In the genomic region with DNA sequence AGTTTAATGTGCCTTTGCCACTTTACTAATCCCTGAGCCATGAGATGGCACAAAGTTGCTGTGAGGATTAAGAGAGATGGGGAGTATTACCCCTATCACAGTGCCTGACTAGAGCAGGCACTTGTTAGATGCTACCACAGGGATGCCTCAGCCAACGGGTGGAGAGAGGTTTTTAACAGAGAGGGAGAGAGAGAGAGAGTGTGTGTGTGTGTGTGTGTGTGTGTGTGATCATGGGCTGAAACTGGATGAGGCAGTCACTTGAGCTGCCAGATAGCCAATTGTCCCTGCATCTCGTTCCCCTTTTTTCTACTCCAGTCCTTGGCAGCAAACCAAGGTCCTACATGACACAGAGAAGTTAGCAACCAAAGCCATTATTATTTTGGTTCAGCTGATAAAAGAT, we compare ENCODE assay signal across 17 cellular contexts. TPM values are rescaled to one million over a fixed set of nuclear protein-coding genes. Genes with fewer than 3 reads are reported as not detected.
DNase-seq lines count a peak whose midpoint lies in the region; ATAC-seq and TF ChIP-seq lines count a peak whose summit lies in the region.
"Had no signal": no experiment of that assay in that cellular context is flagged by ENCODE, and none has a peak within 500 bp of the region (broad histone marks: within the 10 kb centered on the region; RNA-seq: fewer than 3 reads in every experiment).

No MANE protein-coding gene starts in this region.

- TF ChIP-seq CTCF in VCaP (conservative IDR thresholded peaks at IDR 0.05) (no peak), type B pancreatic cell (conservative IDR thresholded peaks at IDR 0.05) (no peak)

- H3K27ac Mint-ChIP-seq in immature natural killer cell = peak overlapping the region; percentile 81 to 99 (median 88)
- no peak overlapping the region for H3K27ac Mint-ChIP-seq in type B pancreatic cell
- H3K27ac Mint-ChIP-seq: H9 had no signal

- H3K36me3 Mint-ChIP-seq in immature natural killer cell = peaks cover 6 to 9% (median 8%) of the 10 kb centered on the region in 3 donors
- no peaks in the 10 kb centered on the region for H3K36me3 Mint-ChIP-seq in type B pancreatic cell

- DNase-seq in Right ventricle myocardium inferior (ENCODE audit: missing footprints) = no peak
- no peak for DNase-seq in cardiac septum (ENCODE audit: low spot score)
- peak in 1 of 3 donors; percentile 30 for DNase-seq in immature natural killer cell
- DNase-seq in type B pancreatic cell (ENCODE audit: extremely low spot score, unreplicated experiment) = no peak
- no peak for DNase-seq in H7
- no peak for DNase-seq in AG20443 (ENCODE audit: low spot score)
- DNase-seq: activated CD4-positive, alpha-beta T cell treated with anti-CD3 and anti-CD28 coated beads, Interleukin-2, amount 50 U/mL, for 4 hours; BE2C; H9; Karpas-422; NCI-H526 treated with DMSO at 0.1 percent for 48 hours; trophoblast cell had no signal

- ATAC-seq in Right ventricle myocardium inferior = peak; percentile 82
- no peak for ATAC-seq in GM19452 (IDR thresholded peaks at IDR 0.05; ENCODE audit: unreplicated experiment)

- no peaks in the 10 kb centered on the region for H3K36me3 ChIP-seq in H7 (replicated peaks; ENCODE audit: control insufficient read depth, insufficient read depth, low read length)
- H3K36me3 ChIP-seq: BE2C had no signal

- peaks cover 50% of the 10 kb centered on the region for H3K27me3 ChIP-seq in H7 (ENCODE audit: control insufficient read depth, insufficient read depth, low read length)

- peaks cover 35 to 53% (median 39%) of the 10 kb centered on the region in 3 donors for H3K27me3 Mint-ChIP-seq in immature natural killer cell (ENCODE audit: low read depth in 3 of 3)
- H3K27me3 Mint-ChIP-seq in type B pancreatic cell = peaks cover 77% of the 10 kb centered on the region

- peaks cover 46 to 61% of the 10 kb centered on the region in 2 donors for H3K4me1 Mint-ChIP-seq in immature natural killer cell
- peaks cover 9% of the 10 kb centered on the region for H3K4me1 Mint-ChIP-seq in type B pancreatic cell (ENCODE audit: unreplicated experiment)

- intact Hi-C loops in Right ventricle myocardium inferior (cut with DNase I) (no loop called here), cardiac septum (cut with DNase I) (no loop called here)

- H3K4me3 ChIP-seq in H7 (ENCODE audit: insufficient read depth, low read depth, low read length) = no peak overlapping the region
- H3K4me3 ChIP-seq: dorsolateral prefrontal cortex had no signal

- H3K4me3 Mint-ChIP-seq in immature natural killer cell = peak overlapping the region in 4 of 5 donors; percentile 35 to 86 (median 59)
- peak overlapping the region; percentile 24 for H3K4me3 Mint-ChIP-seq in type B pancreatic cell
- H3K4me3 Mint-ChIP-seq: H9 had no signal

- no peaks in the 10 kb centered on the region for H3K9me3 Mint-ChIP-seq in immature natural killer cell
- H3K9me3 Mint-ChIP-seq in type B pancreatic cell = no peaks in the 10 kb centered on the region

- peak overlapping the region; percentile 11; the same call in 1 of the 2 replicates for H3K27ac ChIP-seq in VCaP
- H3K27ac ChIP-seq: dorsolateral prefrontal cortex had no signal

RNA-seq across cellular contexts. Expression of a gene that starts 3.0 kb away (rescaled TPM):
- 1.2 TPM for total RNA-seq in Right ventricle myocardium inferior
- 0.62 TPM for total RNA-seq in cardiac septum
- polyA plus RNA-seq in immature natural killer cell = 100 to 1,000 TPM in 1 of 3 donors, 10 to 100 TPM in 2; 76.9 to 131 (median 93.4) TPM
- 0.17 and 0.34 TPM in 2 replicates for total RNA-seq in type B pancreatic cell (ENCODE audit: low replicate concordance)
- total RNA-seq in H7 (2014; rRNA removed; shearing (Covaris generic)) = not detected in 2 replicates
- total RNA-seq: H9, lung microvascular endothelial cell, pulmonary artery endothelial cell had no signal
